In the genomic region with DNA sequence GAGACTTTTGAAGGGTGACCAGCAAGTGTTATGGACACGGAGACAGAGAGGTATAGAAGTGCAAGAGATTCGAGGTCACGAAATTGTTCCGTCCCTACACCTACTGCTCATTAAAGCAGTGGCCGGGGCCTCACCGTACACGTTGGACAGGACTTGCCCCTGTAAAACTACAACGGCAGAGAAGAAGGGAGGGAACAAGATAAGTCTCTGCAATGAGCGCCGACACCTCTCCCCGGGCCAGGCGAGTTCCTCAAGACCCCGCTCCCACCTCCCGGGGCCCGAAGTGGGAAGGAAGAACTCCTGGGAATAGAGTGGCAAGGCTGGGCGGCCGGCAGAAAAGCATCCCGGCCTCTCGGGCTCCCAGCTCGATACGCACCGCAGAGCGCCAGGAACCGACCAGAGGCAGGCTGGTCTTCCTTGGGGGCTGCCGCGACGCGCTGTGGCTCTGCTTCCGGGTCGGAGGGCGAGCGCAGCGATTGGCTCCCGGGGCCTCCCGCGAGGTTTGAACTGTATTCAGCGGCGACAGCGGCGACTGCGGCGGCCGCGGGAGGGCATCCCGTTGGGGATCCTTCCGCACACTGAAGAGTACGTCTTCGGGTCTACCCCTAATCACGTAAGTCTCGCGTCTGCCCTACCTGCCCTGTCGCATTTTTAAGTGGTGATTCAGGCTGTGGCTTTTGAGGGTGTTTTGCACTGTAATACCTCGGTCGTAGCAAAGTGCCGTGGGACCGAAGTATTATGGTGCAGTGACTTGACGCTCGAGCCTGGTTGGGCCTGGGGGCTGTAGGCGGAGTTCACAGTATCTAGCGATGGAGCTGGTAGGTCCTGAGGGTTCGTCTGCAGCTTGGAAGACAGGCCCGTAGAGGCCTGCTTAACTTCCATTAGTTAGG, we compare ENCODE assay signal across 1 cellular context.
A peak's percentile ranks its signal among the peaks of the same experiment; 100 is the strongest.
TF ChIP-seq lines count a peak whose summit lies in the region.

A gene with protein sequence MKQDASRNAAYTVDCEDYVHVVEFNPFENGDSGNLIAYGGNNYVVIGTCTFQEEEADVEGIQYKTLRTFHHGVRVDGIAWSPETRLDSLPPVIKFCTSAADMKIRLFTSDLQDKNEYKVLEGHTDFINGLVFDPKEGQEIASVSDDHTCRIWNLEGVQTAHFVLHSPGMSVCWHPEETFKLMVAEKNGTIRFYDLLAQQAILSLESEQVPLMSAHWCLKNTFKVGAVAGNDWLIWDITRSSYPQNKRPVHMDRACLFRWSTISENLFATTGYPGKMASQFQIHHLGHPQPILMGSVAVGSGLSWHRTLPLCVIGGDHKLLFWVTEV (minus strand): TSS at position 441 of the 890 bp plus-strand sequence. CDS start 1,596 bp downstream, outside the sequence.
TSS of gene PARPBP (plus strand) at position 510 of the 890 bp plus-strand sequence. CDS start 3,706 bp downstream, outside the sequence.

TF ChIP-seq in HepG2, 621 proteins besides CTCF, POLR2A, EP300 and RAD21 (continued from another document and continues in another):
- peak; percentile 64; the same call in 1 of the 2 replicates for TF ChIP-seq NRL (CRISPR knock-in tag; IDR thresholded peaks at IDR 0.05; ENCODE audit: borderline replicate concordance)
- TF ChIP-seq ZNF704 (CRISPR knock-in tag; IDR thresholded peaks at IDR 0.05; ENCODE audit: borderline replicate concordance), result no peak
- TF ChIP-seq SOX6 (IDR thresholded peaks at IDR 0.05), result no peak
- peak; percentile 60 for TF ChIP-seq SOX6 (CRISPR knock-in tag; IDR thresholded peaks at IDR 0.05)
- TF ChIP-seq ZFX (CRISPR knock-in tag; IDR thresholded peaks at IDR 0.05; ENCODE audit: low read depth), result peak; percentile 89
- TF ChIP-seq, protein P1, sequence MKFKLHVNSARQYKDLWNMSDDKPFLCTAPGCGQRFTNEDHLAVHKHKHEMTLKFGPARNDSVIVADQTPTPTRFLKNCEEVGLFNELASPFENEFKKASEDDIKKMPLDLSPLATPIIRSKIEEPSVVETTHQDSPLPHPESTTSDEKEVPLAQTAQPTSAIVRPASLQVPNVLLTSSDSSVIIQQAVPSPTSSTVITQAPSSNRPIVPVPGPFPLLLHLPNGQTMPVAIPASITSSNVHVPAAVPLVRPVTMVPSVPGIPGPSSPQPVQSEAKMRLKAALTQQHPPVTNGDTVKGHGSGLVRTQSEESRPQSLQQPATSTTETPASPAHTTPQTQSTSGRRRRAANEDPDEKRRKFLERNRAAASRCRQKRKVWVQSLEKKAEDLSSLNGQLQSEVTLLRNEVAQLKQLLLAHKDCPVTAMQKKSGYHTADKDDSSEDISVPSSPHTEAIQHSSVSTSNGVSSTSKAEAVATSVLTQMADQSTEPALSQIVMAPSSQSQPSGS (CRISPR knock-in tag; IDR thresholded peaks at IDR 0.05), result no peak
- TF ChIP-seq ATM (IDR thresholded peaks at IDR 0.05; ENCODE audit: borderline replicate concordance), result no peak
- TF ChIP-seq, protein P2, sequence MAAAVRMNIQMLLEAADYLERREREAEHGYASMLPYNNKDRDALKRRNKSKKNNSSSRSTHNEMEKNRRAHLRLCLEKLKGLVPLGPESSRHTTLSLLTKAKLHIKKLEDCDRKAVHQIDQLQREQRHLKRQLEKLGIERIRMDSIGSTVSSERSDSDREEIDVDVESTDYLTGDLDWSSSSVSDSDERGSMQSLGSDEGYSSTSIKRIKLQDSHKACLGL (CRISPR knock-in tag; IDR thresholded peaks at IDR 0.05), result no peak
- TF ChIP-seq SAP130 (CRISPR knock-in tag; IDR thresholded peaks at IDR 0.05; ENCODE audit: low read depth), result peak; percentile 100
- TF ChIP-seq ZNF441 (CRISPR knock-in tag; IDR thresholded peaks at IDR 0.05; ENCODE audit: borderline replicate concordance), result peak; percentile 17; the same call in 1 of the 2 replicates
- TF ChIP-seq THAP11 (CRISPR knock-in tag; IDR thresholded peaks at IDR 0.05), result peak; percentile 93
- no peak for TF ChIP-seq AKNA (CRISPR knock-in tag; IDR thresholded peaks at IDR 0.05; ENCODE audit: borderline replicate concordance)
- TF ChIP-seq MAFG (CRISPR knock-in tag; IDR thresholded peaks at IDR 0.05), result no peak
- no peak for TF ChIP-seq ZNF460 (CRISPR knock-in tag; IDR thresholded peaks at IDR 0.05; ENCODE audit: borderline replicate concordance)
- TF ChIP-seq SOX13 (IDR thresholded peaks at IDR 0.05), result no peak
- peak in 1 of 2 experiments; percentile 12; a peak in 1 of 4 replicates for TF ChIP-seq SOX13 (CRISPR knock-in tag; conservative IDR thresholded peaks at IDR 0.05 in 1 of 2, IDR thresholded peaks at IDR 0.05 in 1 of 2)
- peak; percentile 64; the same call in 1 of the 2 replicates for TF ChIP-seq TSC22D2 (CRISPR knock-in tag; IDR thresholded peaks at IDR 0.05; ENCODE audit: borderline replicate concordance)
- TF ChIP-seq, protein P3, sequence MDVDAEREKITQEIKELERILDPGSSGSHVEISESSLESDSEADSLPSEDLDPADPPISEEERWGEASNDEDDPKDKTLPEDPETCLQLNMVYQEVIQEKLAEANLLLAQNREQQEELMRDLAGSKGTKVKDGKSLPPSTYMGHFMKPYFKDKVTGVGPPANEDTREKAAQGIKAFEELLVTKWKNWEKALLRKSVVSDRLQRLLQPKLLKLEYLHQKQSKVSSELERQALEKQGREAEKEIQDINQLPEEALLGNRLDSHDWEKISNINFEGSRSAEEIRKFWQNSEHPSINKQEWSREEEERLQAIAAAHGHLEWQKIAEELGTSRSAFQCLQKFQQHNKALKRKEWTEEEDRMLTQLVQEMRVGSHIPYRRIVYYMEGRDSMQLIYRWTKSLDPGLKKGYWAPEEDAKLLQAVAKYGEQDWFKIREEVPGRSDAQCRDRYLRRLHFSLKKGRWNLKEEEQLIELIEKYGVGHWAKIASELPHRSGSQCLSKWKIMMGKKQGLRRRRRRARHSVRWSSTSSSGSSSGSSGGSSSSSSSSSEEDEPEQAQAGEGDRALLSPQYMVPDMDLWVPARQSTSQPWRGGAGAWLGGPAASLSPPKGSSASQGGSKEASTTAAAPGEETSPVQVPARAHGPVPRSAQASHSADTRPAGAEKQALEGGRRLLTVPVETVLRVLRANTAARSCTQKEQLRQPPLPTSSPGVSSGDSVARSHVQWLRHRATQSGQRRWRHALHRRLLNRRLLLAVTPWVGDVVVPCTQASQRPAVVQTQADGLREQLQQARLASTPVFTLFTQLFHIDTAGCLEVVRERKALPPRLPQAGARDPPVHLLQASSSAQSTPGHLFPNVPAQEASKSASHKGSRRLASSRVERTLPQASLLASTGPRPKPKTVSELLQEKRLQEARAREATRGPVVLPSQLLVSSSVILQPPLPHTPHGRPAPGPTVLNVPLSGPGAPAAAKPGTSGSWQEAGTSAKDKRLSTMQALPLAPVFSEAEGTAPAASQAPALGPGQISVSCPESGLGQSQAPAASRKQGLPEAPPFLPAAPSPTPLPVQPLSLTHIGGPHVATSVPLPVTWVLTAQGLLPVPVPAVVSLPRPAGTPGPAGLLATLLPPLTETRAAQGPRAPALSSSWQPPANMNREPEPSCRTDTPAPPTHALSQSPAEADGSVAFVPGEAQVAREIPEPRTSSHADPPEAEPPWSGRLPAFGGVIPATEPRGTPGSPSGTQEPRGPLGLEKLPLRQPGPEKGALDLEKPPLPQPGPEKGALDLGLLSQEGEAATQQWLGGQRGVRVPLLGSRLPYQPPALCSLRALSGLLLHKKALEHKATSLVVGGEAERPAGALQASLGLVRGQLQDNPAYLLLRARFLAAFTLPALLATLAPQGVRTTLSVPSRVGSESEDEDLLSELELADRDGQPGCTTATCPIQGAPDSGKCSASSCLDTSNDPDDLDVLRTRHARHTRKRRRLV (CRISPR knock-in tag; IDR thresholded peaks at IDR 0.05), result peak; percentile 44; the same call in 1 of the 2 replicates
- TF ChIP-seq, protein P4, sequence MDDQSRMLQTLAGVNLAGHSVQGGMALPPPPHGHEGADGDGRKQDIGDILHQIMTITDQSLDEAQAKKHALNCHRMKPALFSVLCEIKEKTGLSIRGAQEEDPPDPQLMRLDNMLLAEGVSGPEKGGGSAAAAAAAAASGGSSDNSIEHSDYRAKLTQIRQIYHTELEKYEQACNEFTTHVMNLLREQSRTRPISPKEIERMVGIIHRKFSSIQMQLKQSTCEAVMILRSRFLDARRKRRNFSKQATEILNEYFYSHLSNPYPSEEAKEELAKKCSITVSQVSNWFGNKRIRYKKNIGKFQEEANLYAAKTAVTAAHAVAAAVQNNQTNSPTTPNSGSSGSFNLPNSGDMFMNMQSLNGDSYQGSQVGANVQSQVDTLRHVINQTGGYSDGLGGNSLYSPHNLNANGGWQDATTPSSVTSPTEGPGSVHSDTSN (CRISPR knock-in tag; IDR thresholded peaks at IDR 0.05; ENCODE audit: borderline replicate concordance), result no peak
- peak; percentile 68; the same call in 1 of the 2 replicates for TF ChIP-seq MTERF4 (CRISPR knock-in tag; IDR thresholded peaks at IDR 0.05)
- peak; percentile 52 for TF ChIP-seq NKX3-1 (CRISPR knock-in tag; IDR thresholded peaks at IDR 0.05)
- no peak; the same call in 1 of the 2 replicates for TF ChIP-seq HOXA5 (CRISPR knock-in tag; IDR thresholded peaks at IDR 0.05)
- no peak for TF ChIP-seq TBL1XR1 (IDR thresholded peaks at IDR 0.05; ENCODE audit: borderline replicate concordance, low read length, partially characterized antibody)
- TF ChIP-seq SMARCE1 (IDR thresholded peaks at IDR 0.05; ENCODE audit: borderline replicate concordance), result no peak
- TF ChIP-seq NR2C2 (CRISPR knock-in tag; IDR thresholded peaks at IDR 0.05; ENCODE audit: borderline replicate concordance), result peak; percentile 100
- no peak for TF ChIP-seq ZFYVE20 (CRISPR knock-in tag; IDR thresholded peaks at IDR 0.05; ENCODE audit: borderline replicate concordance, low read depth)
- no peak for TF ChIP-seq TCF7 (IDR thresholded peaks at IDR 0.05; ENCODE audit: low read depth)
- TF ChIP-seq SP5 (CRISPR knock-in tag; IDR thresholded peaks at IDR 0.05; ENCODE audit: borderline replicate concordance, low read depth), result no peak
- TF ChIP-seq ELF4 (CRISPR knock-in tag; IDR thresholded peaks at IDR 0.05; ENCODE audit: borderline replicate concordance), result peak; percentile 85; the same call in 1 of the 2 replicates
- peak; percentile 55; the same call in 1 of the 2 replicates for TF ChIP-seq MEF2D (CRISPR knock-in tag; IDR thresholded peaks at IDR 0.05)
- no peak for TF ChIP-seq NR1H2 (CRISPR knock-in tag; IDR thresholded peaks at IDR 0.05; ENCODE audit: borderline replicate concordance, low read depth)
- peak; percentile 40; the same call in 1 of the 2 replicates for TF ChIP-seq RARA (CRISPR knock-in tag; IDR thresholded peaks at IDR 0.05)
- peak; percentile 96 for TF ChIP-seq POGZ (CRISPR knock-in tag; IDR thresholded peaks at IDR 0.05)
- TF ChIP-seq KAT2B (IDR thresholded peaks at IDR 0.05; ENCODE audit: borderline replicate concordance, low read depth, low read length), result no peak
- TF ChIP-seq SSRP1 (CRISPR knock-in tag; IDR thresholded peaks at IDR 0.05), result no peak
- TF ChIP-seq ATF5 (CRISPR knock-in tag; IDR thresholded peaks at IDR 0.05; ENCODE audit: low read depth), result no peak
- no peak for TF ChIP-seq RELA (CRISPR knock-in tag; IDR thresholded peaks at IDR 0.05)
- TF ChIP-seq SETDB1 (CRISPR knock-in tag; IDR thresholded peaks at IDR 0.05; ENCODE audit: borderline replicate concordance), result no peak
- 0 out of 2 replicates have a peak, but pooled peaks have one; percentile 50 for TF ChIP-seq STAT5B (CRISPR knock-in tag; IDR thresholded peaks at IDR 0.05)
- no peak for TF ChIP-seq ZNF224 (CRISPR knock-in tag; IDR thresholded peaks at IDR 0.05)
- peak; percentile 10; the same call in 1 of the 2 replicates for TF ChIP-seq HNF4A (CRISPR knock-in tag; IDR thresholded peaks at IDR 0.05)
